In the genomic region with DNA sequence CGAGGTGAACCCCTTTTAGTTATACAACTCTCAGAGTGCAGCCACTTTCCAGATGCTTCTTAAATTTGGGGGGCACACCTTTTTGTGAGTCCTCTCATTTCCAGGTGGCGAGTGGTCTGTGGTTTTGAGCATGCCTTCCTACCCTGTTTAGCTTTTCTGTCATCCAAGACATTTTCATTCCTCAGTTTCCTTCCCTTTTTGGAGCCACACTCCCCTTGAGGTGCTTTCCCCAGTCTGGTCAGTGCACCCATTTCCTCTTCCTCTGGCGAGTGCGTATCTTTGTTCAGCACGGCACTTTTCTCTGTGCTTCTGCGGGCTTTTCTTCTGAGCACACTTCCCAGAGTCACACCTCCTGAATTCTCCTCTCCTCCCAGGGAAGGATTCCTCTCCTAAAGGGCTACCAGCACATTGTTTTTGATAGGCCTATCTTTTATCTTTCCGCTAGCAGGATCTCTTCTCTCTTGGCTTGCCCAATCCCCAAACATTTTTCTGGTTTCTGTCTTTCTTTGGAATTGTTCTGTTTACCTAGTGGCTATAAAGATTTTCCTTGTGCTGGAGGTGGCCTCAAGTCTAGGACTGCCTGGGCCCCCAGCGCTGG, we compare ENCODE assay signal across 8 cellular contexts. TPM values are rescaled to one million over a fixed set of nuclear protein-coding genes. Genes with fewer than 3 reads are reported as not detected.
DNase-seq lines count a peak whose midpoint lies in the region; ATAC-seq and TF ChIP-seq lines count a peak whose summit lies in the region.

No MANE protein-coding gene starts in this region.

- peaks cover 25% of the 10 kb centered on the region for H3K4me1 ChIP-seq in HUES6 (ENCODE audit: control insufficient read depth, insufficient read depth, low read length)
- peaks cover 13 to 20% of the 10 kb centered on the region in 2 donors for H3K4me1 ChIP-seq in neuronal stem cell (ENCODE audit: control insufficient read depth in 2 of 2, insufficient read depth in 1 of 2, low read depth in 1 of 2, low read length in 2 of 2)

- H3K4me3 ChIP-seq in HUES6 (ENCODE audit: low read depth, low read length), result peak overlapping the region; percentile 86
- peak overlapping the region in 1 of 2 donors; percentile 88 for H3K4me3 ChIP-seq in neuronal stem cell (ENCODE audit: low read length in 2 of 2)

- H4K8ac ChIP-seq in neuronal stem cell (ENCODE audit: low read depth, low read length), result no peak overlapping the region

- H3K4me2 ChIP-seq in neuronal stem cell (ENCODE audit: insufficient read depth, low read length, poor library complexity, severe bottlenecking), result peak overlapping the region; percentile 52

- no peak overlapping the region for H2BK12ac ChIP-seq in neuronal stem cell (ENCODE audit: low read length)

- H3K14ac ChIP-seq in neuronal stem cell (ENCODE audit: low read length), result no peak overlapping the region

- H3K23ac ChIP-seq in neuronal stem cell (ENCODE audit: low read depth, low read length, poor library complexity), result no peak overlapping the region

- no peak overlapping the region for H2AFZ ChIP-seq in neuronal stem cell (ENCODE audit: low read length)

- DNase-seq in Ammon's horn (ENCODE audit: low spot score) (peak; percentile 62), erythroblast (lab: John Stamatoyannopoulos, UW) (peak; percentile 29 to 45), neuronal stem cell (ENCODE audit: low spot score) (no peak), DMS 273 treated with DMSO at 0.1 percent for 48 hours (lab: John Stamatoyannopoulos, UW) (no peak), NCI-H345 treated with DMSO at 0.1 percent for 48 hours (lab: John Stamatoyannopoulos, UW; ENCODE audit: unreplicated experiment) (no peak)
- peak; percentile 10 for DNase-seq in activated CD4-positive, alpha-beta T cell treated with anti-CD3 and anti-CD28 coated beads, Interleukin-2, amount 50 U/mL, for 1 hour

- peaks cover 2% of the 10 kb centered on the region for H3K79me1 ChIP-seq in neuronal stem cell (ENCODE audit: low read depth, low read length)

- H4K91ac ChIP-seq in neuronal stem cell (ENCODE audit: low read depth, low read length, poor library complexity), result no peak overlapping the region

- H3K27me3 ChIP-seq in HUES6 (ENCODE audit: control insufficient read depth, insufficient read depth, low read length) (peaks cover 10% of the 10 kb centered on the region), neuronal stem cell (ENCODE audit: control insufficient read depth in 3 of 3, insufficient read depth in 3 of 3, low read depth in 1 of 3, low read length in 3 of 3) (no peaks in the 10 kb centered on the region)

- H3K9me3 ChIP-seq in HUES6 (ENCODE audit: control insufficient read depth, insufficient read depth, low read depth, low read length) (no peaks in the 10 kb centered on the region), neuronal stem cell (replicated peaks in 1 of 2; ENCODE audit: control insufficient read depth in 2 of 2, insufficient read depth in 1 of 2, low read depth in 1 of 2, low read length in 2 of 2) (peaks cover 0 to 7% of the 10 kb centered on the region in 2 donors)

- H3K36me3 ChIP-seq in HUES6 (ENCODE audit: control insufficient read depth, insufficient read depth, low read length) (peaks cover 10% of the 10 kb centered on the region), neuronal stem cell (replicated peaks in 1 of 2; ENCODE audit: control insufficient read depth in 2 of 2, insufficient read depth in 2 of 2, low read length in 2 of 2) (peaks cover 2 to 46% of the 10 kb centered on the region in 2 donors)

- no peak overlapping the region for H2BK5ac ChIP-seq in neuronal stem cell (ENCODE audit: low read length)

- no peak for TF ChIP-seq POLR2A in erythroblast (IDR thresholded peaks at IDR 0.05; ENCODE audit: low read length)

- H3K4ac ChIP-seq in neuronal stem cell (ENCODE audit: low read length), result no peak overlapping the region

- whole genome bisulfite sequencing in neuronal stem cell (ENCODE audit: extremely low coverage in 2 of 2, insufficient read length in 2 of 2, insufficient replicate concordance in 1 of 2), 2 donors, result no CpG with 5 or more reads among the region's 8 CpGs

- no peak overlapping the region for H2BK15ac ChIP-seq in neuronal stem cell (ENCODE audit: low read length)

- no peak overlapping the region for H2BK120ac ChIP-seq in neuronal stem cell (ENCODE audit: low read depth, low read length)

- H3K18ac ChIP-seq in neuronal stem cell (ENCODE audit: low read length), result no peak overlapping the region

- H3K9ac ChIP-seq in HUES6 (ENCODE audit: low read length), result peak overlapping the region; percentile 68
- H3K9ac ChIP-seq in neuronal stem cell (ENCODE audit: low read depth, low read length, poor library complexity), result no peak overlapping the region

- H2AK5ac ChIP-seq in neuronal stem cell (ENCODE audit: low read depth, low read length), result no peak overlapping the region

- ATAC-seq in HG03457 (IDR thresholded peaks at IDR 0.05; ENCODE audit: unreplicated experiment), result no peak

- H3K27ac ChIP-seq in HUES6 (ENCODE audit: low read depth, low read length) (peak overlapping the region; percentile 43), neuronal stem cell (replicated peaks; ENCODE audit: low read length) (no peak overlapping the region)

RNA-seq across cellular contexts. Expression of gene PHF20, which starts 1.4 kb away (rescaled TPM):
- polyA plus RNA-seq in neuronal stem cell (2013, experiment 1 of 2), result 40.4 TPM
- polyA plus RNA-seq in neuronal stem cell (2013, experiment 2 of 2), result 40.5 TPM

RNA-seq across cellular contexts. Expression of gene RBM39, which starts 31.2 kb away (rescaled TPM):
- polyA plus RNA-seq in neuronal stem cell (2013, experiment 1 of 2), result 204 TPM
- polyA plus RNA-seq in neuronal stem cell (2013, experiment 2 of 2), result 207 TPM

Comparison
In these comparisons a context has a peak if more than half of its experiments do, and no peak if none do; other contexts are left out.
1. DNase-seq: peak in Ammon's horn (single experiment), activated CD4-positive, alpha-beta T cell treated with anti-CD3 and anti-CD28 coated beads, Interleukin-2, amount 50 U/mL, for 1 hour (single experiment) and erythroblast (2 of 2); none in neuronal stem cell (single experiment), DMS 273 treated with DMSO at 0.1 percent for 48 hours (single experiment) and NCI-H345 treated with DMSO at 0.1 percent for 48 hours (single experiment).